In genomic region chr9:112786834-112787520, GRCh38 we compare ENCODE assay signal across 26 cellular contexts. TPM values are rescaled to one million over a fixed set of nuclear protein-coding genes. Genes with fewer than 3 reads are reported as not detected.
DNase-seq lines count a peak whose midpoint lies in the region; ATAC-seq, FAIRE-seq and TF ChIP-seq lines count a peak whose summit lies in the region.
"Had no signal": no experiment of that assay in that cellular context is flagged by ENCODE, and none has a peak within 500 bp of the region (broad histone marks: within the 10 kb centered on the region; RNA-seq: fewer than 3 reads in every experiment).

No MANE protein-coding gene starts in this region.

- no peak for TF ChIP-seq POLR2A in GM12892 (IDR thresholded peaks at IDR 0.05; ENCODE audit: low read depth, low read length)

- no peak overlapping the region for H3K18ac ChIP-seq in neuronal stem cell (ENCODE audit: low read length)

- no peak overlapping the region for H2BK120ac ChIP-seq in neuronal stem cell (ENCODE audit: low read depth, low read length)

- DNase-seq in GM12892 (ENCODE audit: insufficient read length) (no peak), activated B cell treated with CpG ODN at 0.5 μM for 24 hours (no peak), kidney (no peak), SK-N-SH (no peak), neuronal stem cell (ENCODE audit: low spot score) (no peak)
- no peak for DNase-seq in activated naive CD4-positive, alpha-beta T cell treated with anti-CD3 and anti-CD28 coated beads for 36 hours
- DNase-seq: activated CD4-positive, alpha-beta T cell treated with anti-CD3 and anti-CD28 coated beads for 48 hours; activated naive CD4-positive, alpha-beta T cell treated with Interleukin-2 at 50 U/mL for 16 hours; activated T-cell treated with anti-CD3 and anti-CD28 coated beads, Interleukin-2, amount 50 U/mL, for 24 hours; amniotic stem cell; brain microvascular endothelial cell; C1 segment of cervical spinal cord; DND-41; effector memory CD4-positive, alpha-beta T cell; KG1; left colon; MM.1S; NCI-H1436; NCI-H748 treated with DMSO at 0.1 percent for 48 hours; stimulated activated CD4-positive, alpha-beta T cell treated with anti-CD3 and anti-CD28 coated beads, Interleukin-15, amount 100 ng/mL, for 24 hours; trophoblast cell had no signal

- no peak overlapping the region for H2BK15ac ChIP-seq in neuronal stem cell (ENCODE audit: low read length)

- H3K9me3 Mint-ChIP-seq in activated B cell treated with CpG ODN at 0.5 μM for 24 hours: no peaks in the 10 kb centered on the region
- H3K9me3 Mint-ChIP-seq in stimulated activated memory B cell treated with anti-CD40 and anti-IgM and Interleukin-4, amounts not matched to agents 10 μg/mL and 1 μg/mL and 100 μg/mL, for 72 hours: no peaks in the 10 kb centered on the region
- no peaks in the 10 kb centered on the region for H3K9me3 Mint-ChIP-seq in activated naive CD4-positive, alpha-beta T cell treated with anti-CD3 and anti-CD28 coated beads for 36 hours
- H3K9me3 Mint-ChIP-seq: activated T-cell treated with anti-CD3 and anti-CD28 coated beads, Interleukin-2, amount 50 U/mL, for 24 hours had no signal

- no peaks in the 10 kb centered on the region for H4K20me1 ChIP-seq in SK-N-SH (ENCODE audit: insufficient read depth)

- H3K4me3 Mint-ChIP-seq in activated B cell treated with CpG ODN at 0.5 μM for 24 hours: peak overlapping the region; percentile 66
- H3K4me3 Mint-ChIP-seq in stimulated activated memory B cell treated with anti-CD40 and anti-IgM and Interleukin-4, amounts not matched to agents 10 μg/mL and 1 μg/mL and 100 μg/mL, for 72 hours: peak overlapping the region; percentile 8
- H3K4me3 Mint-ChIP-seq in activated naive CD4-positive, alpha-beta T cell treated with anti-CD3 and anti-CD28 coated beads for 36 hours: no peak overlapping the region
- H3K4me3 Mint-ChIP-seq: activated T-cell treated with anti-CD3 and anti-CD28 coated beads, Interleukin-2, amount 50 U/mL, for 24 hours had no signal

- H3K79me1 ChIP-seq in neuronal stem cell (ENCODE audit: low read depth, low read length): no peaks in the 10 kb centered on the region

- H3K79me2 ChIP-seq in SK-N-SH (ENCODE audit: insufficient read depth): peaks cover 10% of the 10 kb centered on the region; the same call in 1 of the 2 replicates

- H3K27me3 Mint-ChIP-seq in activated B cell treated with CpG ODN at 0.5 μM for 24 hours: no peaks in the 10 kb centered on the region
- no peaks in the 10 kb centered on the region for H3K27me3 Mint-ChIP-seq in stimulated activated memory B cell treated with anti-CD40 and anti-IgM and Interleukin-4, amounts not matched to agents 10 μg/mL and 1 μg/mL and 100 μg/mL, for 72 hours
- H3K27me3 Mint-ChIP-seq in activated naive CD4-positive, alpha-beta T cell treated with anti-CD3 and anti-CD28 coated beads for 36 hours (ENCODE audit: low read depth): no peaks in the 10 kb centered on the region
- H3K27me3 Mint-ChIP-seq: activated T-cell treated with anti-CD3 and anti-CD28 coated beads, Interleukin-2, amount 50 U/mL, for 24 hours had no signal

- H2BK5ac ChIP-seq in neuronal stem cell (ENCODE audit: low read length): no peak overlapping the region

- 78% methylated on average over 9 of the region's 9 CpGs for whole genome bisulfite sequencing in SK-N-SH (ENCODE audit: low lambda C conversion rate)
- no CpG with 5 or more reads among the region's 9 CpGs for WGBS in neuronal stem cell (ENCODE audit: extremely low coverage in 2 of 2, insufficient read length in 2 of 2, insufficient replicate concordance in 1 of 2), 2 donors

- H3K36me3 ChIP-seq in kidney (ENCODE audit: control insufficient read depth in 1 of 2, insufficient read depth in 2 of 2, low read length in 2 of 2) (no peaks in the 10 kb centered on the region), SK-N-SH (replicated peaks in 1 of 2; ENCODE audit: control insufficient read depth in 1 of 2, insufficient read depth in 2 of 2, low read length in 1 of 2) (no peaks in the 10 kb centered on the region), neuronal stem cell (replicated peaks in 1 of 2; ENCODE audit: control insufficient read depth in 2 of 2, insufficient read depth in 2 of 2, low read length in 2 of 2) (no peaks in the 10 kb centered on the region)
- H3K36me3 ChIP-seq: brain microvascular endothelial cell, HAP-1 had no signal

- H4K8ac ChIP-seq in neuronal stem cell (ENCODE audit: low read depth, low read length): no peak overlapping the region

- no peak for TF ChIP-seq CTCF in activated B cell treated with CpG ODN at 0.5 μM for 24 hours (IDR thresholded peaks at IDR 0.05)
- no peak for TF ChIP-seq CTCF in kidney (IDR thresholded peaks at IDR 0.05; ENCODE audit: borderline replicate concordance, extremely low read depth, insufficient read depth)
- no peak for TF ChIP-seq CTCF in SK-N-SH (IDR thresholded peaks at IDR 0.05)

- intact Hi-C loops in activated B cell treated with CpG ODN at 0.5 μM for 24 hours (cut with micrococcal nuclease): loop anchor here (1.0 to 2.0 kb wide), 3 partner anchors 22 to 69 kb away; partner anchors contain the start of genes INIP and SNX30
- intact Hi-C loops in kidney (cut with DNase I): no loop called here
- intact Hi-C loops in activated naive CD4-positive, alpha-beta T cell treated with anti-CD3 and anti-CD28 coated beads for 36 hours (cut with micrococcal nuclease): no loop called here

- H3K9ac ChIP-seq in kidney (ENCODE audit: low read length in 2 of 2) (no peak overlapping the region), SK-N-SH (no peak overlapping the region), neuronal stem cell (ENCODE audit: low read depth, low read length, poor library complexity) (no peak overlapping the region)

- no peak overlapping the region for H2BK12ac ChIP-seq in neuronal stem cell (ENCODE audit: low read length)

- H3K4me1 ChIP-seq in kidney (ENCODE audit: control insufficient read depth in 1 of 2, insufficient read depth in 1 of 2, low read depth in 1 of 2, low read length in 2 of 2) (peaks cover 21 to 64% of the 10 kb centered on the region in 2 donors), SK-N-SH (ENCODE audit: control insufficient read depth in 1 of 2, insufficient read depth in 2 of 2, low read depth in 1 of 2, low read length in 1 of 2) (peaks cover 0 to 3% of the 10 kb centered on the region in 2 experiments; a peak in 2 of 4 replicates), neuronal stem cell (ENCODE audit: control insufficient read depth in 2 of 2, insufficient read depth in 1 of 2, low read depth in 1 of 2, low read length in 2 of 2) (peaks cover 3% of the 10 kb centered on the region in 2 donors)
- H3K4me1 ChIP-seq: HAP-1 had no signal

- no peak overlapping the region for H3K14ac ChIP-seq in neuronal stem cell (ENCODE audit: low read length)

- no peaks in the 10 kb centered on the region for H3F3A ChIP-seq in SK-N-SH (replicated peaks; ENCODE audit: insufficient read depth)

- H3K27me3 ChIP-seq in SK-N-SH (ENCODE audit: insufficient read depth) (no peaks in the 10 kb centered on the region), neuronal stem cell (ENCODE audit: control insufficient read depth in 3 of 3, insufficient read depth in 3 of 3, low read depth in 1 of 3, low read length in 3 of 3) (no peaks in the 10 kb centered on the region)
- H3K27me3 ChIP-seq: brain microvascular endothelial cell had no signal

- FAIRE-seq in GM12892 (lab: Jason Lieb, UNC): peak; percentile 56
- FAIRE-seq in kidney (lab: Jason Lieb, UNC): no peak
- FAIRE-seq: HTR-8/SVneo had no signal

- no peak for TF ChIP-seq RAD21 in SK-N-SH (IDR thresholded peaks at IDR 0.05; ENCODE audit: low read length)

- no peaks in the 10 kb centered on the region for H3K9me3 ChIP-seq in kidney (ENCODE audit: control insufficient read depth in 1 of 2, low read length in 2 of 2)
- no peaks in the 10 kb centered on the region for H3K9me3 ChIP-seq in SK-N-SH
- H3K9me3 ChIP-seq in neuronal stem cell (replicated peaks in 1 of 2; ENCODE audit: control insufficient read depth in 2 of 2, insufficient read depth in 1 of 2, low read depth in 1 of 2, low read length in 2 of 2): no peaks in the 10 kb centered on the region
- H3K9me3 ChIP-seq: HAP-1 had no signal

- no peak for TF ChIP-seq EP300 in SK-N-SH (IDR thresholded peaks at IDR 0.05; ENCODE audit: borderline replicate concordance in 1 of 2, low read depth in 1 of 2, low read length in 1 of 2)

- peak; percentile 82 for ATAC-seq in activated B cell treated with CpG ODN at 0.5 μM for 24 hours (ENCODE audit: low read depth)
- ATAC-seq in stimulated activated memory B cell treated with anti-CD40 and anti-IgM and Interleukin-4, amounts not matched to agents 10 μg/mL and 1 μg/mL and 100 μg/mL, for 72 hours: peak; percentile 51
- ATAC-seq: left colon, SK-N-SH treated with all-trans-retinoic acid at 6 μM for 48 hours had no signal

- peak overlapping the region; percentile 77 for H3K27ac Mint-ChIP-seq in activated B cell treated with CpG ODN at 0.5 μM for 24 hours
- H3K27ac Mint-ChIP-seq in stimulated activated memory B cell treated with anti-CD40 and anti-IgM and Interleukin-4, amounts not matched to agents 10 μg/mL and 1 μg/mL and 100 μg/mL, for 72 hours: peak overlapping the region; percentile 11
- H3K27ac Mint-ChIP-seq in activated naive CD4-positive, alpha-beta T cell treated with anti-CD3 and anti-CD28 coated beads for 36 hours: no peak overlapping the region
- H3K27ac Mint-ChIP-seq: activated T-cell treated with anti-CD3 and anti-CD28 coated beads, Interleukin-2, amount 50 U/mL, for 24 hours had no signal

- no peak overlapping the region for H3K4ac ChIP-seq in neuronal stem cell (ENCODE audit: low read length)

- H3K4me3 ChIP-seq in kidney (ENCODE audit: low read length in 2 of 2) (no peak overlapping the region), SK-N-SH (ENCODE audit: low read depth in 2 of 2, low read length in 1 of 2) (no peak overlapping the region), neuronal stem cell (ENCODE audit: low read length in 2 of 2) (no peak overlapping the region)
- H3K4me3 ChIP-seq: HAP-1 had no signal

- no peak overlapping the region for H3K4me2 ChIP-seq in SK-N-SH
- H3K4me2 ChIP-seq in neuronal stem cell (ENCODE audit: insufficient read depth, low read length, poor library complexity, severe bottlenecking): no peak overlapping the region

- H3K23ac ChIP-seq in neuronal stem cell (ENCODE audit: low read depth, low read length, poor library complexity): no peak overlapping the region

- H3K4me1 Mint-ChIP-seq in activated B cell treated with CpG ODN at 0.5 μM for 24 hours: peaks cover 35% of the 10 kb centered on the region
- peaks cover 28% of the 10 kb centered on the region for H3K4me1 Mint-ChIP-seq in stimulated activated memory B cell treated with anti-CD40 and anti-IgM and Interleukin-4, amounts not matched to agents 10 μg/mL and 1 μg/mL and 100 μg/mL, for 72 hours
- peaks cover 13% of the 10 kb centered on the region for H3K4me1 Mint-ChIP-seq in activated naive CD4-positive, alpha-beta T cell treated with anti-CD3 and anti-CD28 coated beads for 36 hours (ENCODE audit: low read depth)

- H3K9me2 ChIP-seq in SK-N-SH: no peaks in the 10 kb centered on the region

- POLR2A ChIA-PET in activated B cell treated with CpG ODN at 0.5 μM for 24 hours (lab: Charles Lee): interaction anchor here (1.0 kb wide), 1 partner anchor 72 kb away, joined by 5 read pairs; no protein-coding TSS in a partner anchor
- POLR2A ChIA-PET in SK-N-SH (lab: Yijun Ruan, JAX): no interaction called here

- no peaks in the 10 kb centered on the region for H3K36me3 Mint-ChIP-seq in activated B cell treated with CpG ODN at 0.5 μM for 24 hours (ENCODE audit: low read depth)
- no peaks in the 10 kb centered on the region for H3K36me3 Mint-ChIP-seq in stimulated activated memory B cell treated with anti-CD40 and anti-IgM and Interleukin-4, amounts not matched to agents 10 μg/mL and 1 μg/mL and 100 μg/mL, for 72 hours
- no peaks in the 10 kb centered on the region for H3K36me3 Mint-ChIP-seq in activated naive CD4-positive, alpha-beta T cell treated with anti-CD3 and anti-CD28 coated beads for 36 hours (ENCODE audit: low read depth)

- no peak overlapping the region for H2AK5ac ChIP-seq in neuronal stem cell (ENCODE audit: low read depth, low read length)

- H2AFZ ChIP-seq in SK-N-SH (ENCODE audit: low read depth): no peak overlapping the region
- H2AFZ ChIP-seq in neuronal stem cell (ENCODE audit: low read length): no peak overlapping the region

- H3K27ac ChIP-seq in kidney (ENCODE audit: low read depth in 2 of 2, low read length in 2 of 2): peak overlapping the region; percentile 44 to 77
- H3K27ac ChIP-seq in SK-N-SH (ENCODE audit: low read depth in 2 of 2, low read length in 1 of 2): no peak overlapping the region
- no peak overlapping the region for H3K27ac ChIP-seq in neuronal stem cell (replicated peaks; ENCODE audit: low read length)
- H3K27ac ChIP-seq: brain microvascular endothelial cell, VCaP had no signal

- no peak overlapping the region for H4K91ac ChIP-seq in neuronal stem cell (ENCODE audit: low read depth, low read length, poor library complexity)

- CTCF ChIA-PET in activated B cell treated with CpG ODN at 0.5 μM for 24 hours (lab: Charles Lee) (interaction anchor here (0.7 to 0.8 kb wide), 2 partner anchors 33 to 79 kb away, joined by 3 read pairs; no protein-coding TSS in a partner anchor), SK-N-SH (lab: Yijun Ruan, JAX) (interaction anchor here (0.7 kb wide), 1 partner anchor 116 kb away, joined by 3 read pairs; no protein-coding TSS in a partner anchor)
- CTCF ChIA-PET in activated naive CD4-positive, alpha-beta T cell treated with anti-CD3 and anti-CD28 coated beads for 36 hours (lab: Charles Lee): interaction anchor here (1.5 kb wide), 1 partner anchor 116 kb away, joined by 7 read pairs; no protein-coding TSS in a partner anchor

RNA-seq across cellular contexts. Expression of gene SNX30, which starts 36.4 kb away (rescaled TPM):
- 3.1 TPM for polyA plus RNA-seq in GM12892 (2012; ENCODE audit: missing spikeins)
- total RNA-seq in activated B cell treated with CpG ODN at 0.5 μM for 24 hours (6.1 and 6.5 TPM in 2 replicates), kidney (22.9 TPM)
- polyA plus RNA-seq in kidney (ENCODE audit: insufficient read depth, low read depth, low replicate concordance) (7.9 TPM), SK-N-SH (2012; rRNA removed) (2.7 and 5.3 TPM in 2 replicates)
- 1 to 10 TPM; 4.1 to 4.6 TPM for total RNA-seq in activated naive CD4-positive, alpha-beta T cell treated with anti-CD3 and anti-CD28 coated beads for 36 hours
- 3.6 and 3.9 TPM in 2 replicates for polyA plus RNA-seq in SK-N-SH (2012; cell fraction: cytosol; rRNA removed)
- 5.6 and 10.5 TPM in 2 replicates for polyA plus RNA-seq in SK-N-SH (2012; cell fraction: nucleus; rRNA removed)
- 7.6 TPM for polyA plus RNA-seq in neuronal stem cell (2013, experiment 1 of 2)
- polyA plus RNA-seq in neuronal stem cell (2013, experiment 2 of 2): 7.6 TPM

Comparison
In these comparisons a context has a peak if more than half of its experiments do, and no peak if none do; other contexts are left out.
1. H3K27ac ChIP-seq: peak in kidney (2 of 2); none in SK-N-SH (0 of 2) and neuronal stem cell (single experiment).